Comparison of ENCODE assay signal across 19 cellular contexts in genomic region chr15:53665930-53666329, GRCh38.
DNase-seq lines count a peak whose midpoint lies in the region; ATAC-seq and TF ChIP-seq lines count a peak whose summit lies in the region.
"Had no signal": no experiment of that assay in that cellular context is flagged by ENCODE, and none has a peak within 500 bp of the region (broad histone marks: within the 10 kb centered on the region; RNA-seq: fewer than 3 reads in every experiment).

No MANE protein-coding gene starts in this region.

- intact Hi-C loops in dorsolateral prefrontal cortex (cut with DNase I) = no loop called here

- DNase-seq in NCI-H2081 (lab: John Stamatoyannopoulos, UW) (peak; percentile 4 to 58), NCI-H2081 treated with DMSO at 0.1 percent for 48 hours (lab: John Stamatoyannopoulos, UW) (no peak), NB4 (ENCODE audit: low read depth) (no peak), dorsolateral prefrontal cortex (no peak), osteocyte (ENCODE audit: extremely low spot score, unreplicated experiment) (no peak), 8988T (no peak), glomerular visceral epithelial cell (ENCODE audit: extremely low spot score) (no peak)
- DNase-seq: activated CD4-positive, alpha-beta memory T cell treated with anti-CD3 and anti-CD28 coated beads, Interleukin-2, amount 10 ng/mL, durations not matched to agents 7 days and 5 days; activated T-cell treated with anti-CD3 and anti-CD28 coated beads, Interleukin-2, amount 50 U/mL, for 4 hours; dermis blood vessel endothelial cell; heart right ventricle; Kasumi-1; NCI-H1436 treated with DMSO at 0.1 percent for 48 hours; nephron progenitor cell; stimulated activated naive CD8-positive, alpha-beta T cell treated with anti-CD3 and anti-CD28 coated beads, Interleukin-15, amount 100 ng/mL, for 72 hours; upper lobe of left lung had no signal

- no peaks in the 10 kb centered on the region for H3K4me1 Mint-ChIP-seq in osteocyte (ENCODE audit: unreplicated experiment)
- H3K4me1 Mint-ChIP-seq: activated CD4-positive, alpha-beta memory T cell treated with anti-CD3 and anti-CD28 coated beads, Interleukin-2, amount 10 ng/mL, durations not matched to agents 7 days and 5 days; activated naive CD4-positive, alpha-beta T cell treated with anti-CD3 and anti-CD28 coated beads, Interleukin-2, amount 50 U/mL, for 24 hours; stimulated activated naive CD8-positive, alpha-beta T cell treated with anti-CD3 and anti-CD28 coated beads, Interleukin-15, amount 100 ng/mL, for 72 hours had no signal

- ATAC-seq in HG02798 (IDR thresholded peaks at IDR 0.05; ENCODE audit: poor library complexity, unreplicated experiment) = no peak
- ATAC-seq: activated T-cell treated with anti-CD3 and anti-CD28 coated beads, Interleukin-2, amount 50 U/mL, for 4 hours; heart right ventricle; sciatic nerve; stimulated activated naive CD8-positive, alpha-beta T cell treated with anti-CD3 and anti-CD28 coated beads, Interleukin-15, amount 100 ng/mL, for 72 hours had no signal

- no peak overlapping the region for H3K4me3 ChIP-seq in NB4 (ENCODE audit: low read depth, low read length)
- no peak overlapping the region for H3K4me3 ChIP-seq in dorsolateral prefrontal cortex
- H3K4me3 ChIP-seq: heart right ventricle, upper lobe of left lung had no signal

- no peak overlapping the region for H3K27ac ChIP-seq in dorsolateral prefrontal cortex
- H3K27ac ChIP-seq: heart right ventricle, upper lobe of left lung had no signal

- H3K27me3 ChIP-seq in dorsolateral prefrontal cortex = peaks cover 0 to 19% (median 0%) of the 10 kb centered on the region in 45 donors
- H3K27me3 ChIP-seq: heart right ventricle, upper lobe of left lung had no signal

- H3K4me3 Mint-ChIP-seq in osteocyte (ENCODE audit: unreplicated experiment) = no peak overlapping the region
- H3K4me3 Mint-ChIP-seq: activated CD4-positive, alpha-beta memory T cell treated with anti-CD3 and anti-CD28 coated beads, Interleukin-2, amount 10 ng/mL, durations not matched to agents 7 days and 5 days; activated naive CD4-positive, alpha-beta T cell treated with anti-CD3 and anti-CD28 coated beads, Interleukin-2, amount 50 U/mL, for 24 hours; activated T-cell treated with anti-CD3 and anti-CD28 coated beads, Interleukin-2, amount 50 U/mL, for 4 hours; nephron progenitor cell; stimulated activated naive CD8-positive, alpha-beta T cell treated with anti-CD3 and anti-CD28 coated beads, Interleukin-15, amount 100 ng/mL, for 72 hours had no signal

- TF ChIP-seq CTCF in NB4 (IDR thresholded peaks at IDR 0.05; ENCODE audit: low read depth, low read length) = peak; percentile 8
- TF ChIP-seq CTCF in dorsolateral prefrontal cortex (IDR thresholded peaks at IDR 0.05 in 54 of 56, conservative IDR thresholded peaks at IDR 0.05 in 2 of 56; ENCODE audit: low read depth in 1 of 56, partially characterized antibody in 56 of 56) = peak in 34 of 56 donors; percentile 6 to 54 (median 24)
- TF ChIP-seq CTCF in osteocyte (IDR thresholded peaks at IDR 0.05) = peak; percentile 43

- no peak for TF ChIP-seq POLR2A in NB4 (IDR thresholded peaks at IDR 0.05; ENCODE audit: extremely low read depth, insufficient read length)

- no peak overlapping the region for H3K27ac Mint-ChIP-seq in osteocyte (ENCODE audit: unreplicated experiment)
- H3K27ac Mint-ChIP-seq: activated CD4-positive, alpha-beta memory T cell treated with anti-CD3 and anti-CD28 coated beads, Interleukin-2, amount 10 ng/mL, durations not matched to agents 7 days and 5 days; activated naive CD4-positive, alpha-beta T cell treated with anti-CD3 and anti-CD28 coated beads, Interleukin-2, amount 50 U/mL, for 24 hours; nephron progenitor cell; stimulated activated naive CD8-positive, alpha-beta T cell treated with anti-CD3 and anti-CD28 coated beads, Interleukin-15, amount 100 ng/mL, for 72 hours had no signal

- H3K9me3 Mint-ChIP-seq in osteocyte (ENCODE audit: unreplicated experiment) = no peaks in the 10 kb centered on the region
- H3K9me3 Mint-ChIP-seq: activated CD4-positive, alpha-beta memory T cell treated with anti-CD3 and anti-CD28 coated beads, Interleukin-2, amount 10 ng/mL, durations not matched to agents 7 days and 5 days; activated naive CD4-positive, alpha-beta T cell treated with anti-CD3 and anti-CD28 coated beads, Interleukin-2, amount 50 U/mL, for 24 hours; activated T-cell treated with anti-CD3 and anti-CD28 coated beads, Interleukin-2, amount 50 U/mL, for 4 hours; nephron progenitor cell; stimulated activated naive CD8-positive, alpha-beta T cell treated with anti-CD3 and anti-CD28 coated beads, Interleukin-15, amount 100 ng/mL, for 72 hours had no signal

- no peaks in the 10 kb centered on the region for H3K36me3 Mint-ChIP-seq in osteocyte (ENCODE audit: unreplicated experiment)
- H3K36me3 Mint-ChIP-seq: activated naive CD4-positive, alpha-beta T cell treated with anti-CD3 and anti-CD28 coated beads, Interleukin-2, amount 50 U/mL, for 24 hours had no signal

- peaks cover 18% of the 10 kb centered on the region for H3K27me3 Mint-ChIP-seq in osteocyte (ENCODE audit: unreplicated experiment)
- H3K27me3 Mint-ChIP-seq: activated CD4-positive, alpha-beta memory T cell treated with anti-CD3 and anti-CD28 coated beads, Interleukin-2, amount 10 ng/mL, durations not matched to agents 7 days and 5 days; stimulated activated naive CD8-positive, alpha-beta T cell treated with anti-CD3 and anti-CD28 coated beads, Interleukin-15, amount 100 ng/mL, for 72 hours had no signal

Comparison
In these comparisons a context has a peak if more than half of its experiments do, and no peak if none do; other contexts are left out.
1. DNase-seq: peak in NCI-H2081 (2 of 2); none in NCI-H2081 treated with DMSO at 0.1 percent for 48 hours (single experiment), NB4 (single experiment), dorsolateral prefrontal cortex (0 of 10), osteocyte (single experiment), 8988T (single experiment) and glomerular visceral epithelial cell (single experiment).
2. Peak in every context shown above with its lines, with median percentiles within 50 percentile points of each other: CTCF ChIP-seq.